ENCODE assay signal across 11 cellular contexts in the genomic region with DNA sequence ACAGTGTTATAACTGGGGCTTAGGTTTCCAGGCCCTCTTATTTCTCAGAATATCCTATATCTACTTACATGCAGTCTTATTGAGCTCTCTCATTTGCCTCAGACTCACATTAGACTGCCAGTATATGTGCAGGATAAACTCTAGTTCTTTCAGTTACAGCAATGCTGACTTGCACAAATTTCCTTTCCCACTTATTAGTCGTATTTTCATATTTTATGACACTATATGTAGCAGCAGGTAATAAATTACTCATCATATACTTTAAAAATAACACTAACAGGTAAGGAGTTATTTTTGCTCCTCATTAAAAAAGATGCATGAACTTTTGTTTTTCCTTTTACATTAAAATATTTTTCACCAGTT.
DNase-seq lines count a peak whose midpoint lies in the region; ATAC-seq, FAIRE-seq and TF ChIP-seq lines count a peak whose summit lies in the region.
"Had no signal": no experiment of that assay in that cellular context is flagged by ENCODE, and none has a peak within 500 bp of the region (broad histone marks: within the 10 kb centered on the region; RNA-seq: fewer than 3 reads in every experiment).

No MANE protein-coding gene starts in this region.

- dilution Hi-C loops in endothelial cell of umbilical vein (cut with MboI; ENCODE audit: extremely low pct_ligation_motif_present, low sequenced_read_pairs) = loop anchor here (25.0 kb wide), 1 partner anchor 213 kb away; no protein-coding TSS in a partner anchor

- 78 to 82% methylated on average over 1 of the region's 1 CpG for WGBS in heart right ventricle, 2 donors

- H3K79me2 ChIP-seq in endothelial cell of umbilical vein (ENCODE audit: control insufficient read depth, insufficient read depth, low read length) (peaks cover 45% of the 10 kb centered on the region), osteoblast (ENCODE audit: insufficient read depth, low read length) (peaks cover 65% of the 10 kb centered on the region)

- H3K27me3 ChIP-seq in heart right ventricle = no peaks in the 10 kb centered on the region
- no peaks in the 10 kb centered on the region for H3K27me3 ChIP-seq in endothelial cell of umbilical vein (ENCODE audit: control insufficient read depth in 2 of 2, insufficient read depth in 2 of 2, low read length in 2 of 2)
- no peaks in the 10 kb centered on the region for H3K27me3 ChIP-seq in osteoblast (ENCODE audit: insufficient read depth, low read length)

- H3K27ac ChIP-seq in heart right ventricle (peak overlapping the region in 7 of 10 donors; percentile 35 to 76 (median 65)), endothelial cell of umbilical vein (ENCODE audit: insufficient read depth, low read depth, low read length) (peak overlapping the region; percentile 55), osteoblast (ENCODE audit: low read depth, low read length) (peak overlapping the region; percentile 89)

- TF ChIP-seq POLR2A in endothelial cell of umbilical vein (IDR thresholded peaks at IDR 0.05; ENCODE audit: low read depth, low read length) = no peak

- H3K9ac ChIP-seq in endothelial cell of umbilical vein (replicated peaks; ENCODE audit: extremely low read depth, insufficient read depth, low read length) = peak overlapping the region; percentile 41

- CTCF ChIA-PET in endothelial cell of umbilical vein (lab: Charles Lee) = interaction anchor here (1.0 to 13.8 kb wide), 6 partner anchors 10 to 223 kb away, joined by 3 to 392 read pairs (median 6); no protein-coding TSS in a partner anchor

- H4K20me1 ChIP-seq in endothelial cell of umbilical vein (replicated peaks; ENCODE audit: control insufficient read depth, extremely low read depth, insufficient read depth, low read length) (no peaks in the 10 kb centered on the region), osteoblast (ENCODE audit: insufficient read depth, low read length) (no peaks in the 10 kb centered on the region)

- BruUV-seq in endothelial cell of umbilical vein (replicated peaks; lab: Mats Ljungman, UMichigan) = no TSS peak

- POLR2A ChIA-PET in endothelial cell of umbilical vein (lab: Charles Lee) = interaction anchor here (0.8 kb wide), 1 partner anchor 64 kb away, joined by 4 read pairs; no protein-coding TSS in a partner anchor

- DNase-seq in heart right ventricle (no peak), left cardiac atrium (no peak), endothelial cell of umbilical vein (ENCODE audit: low read depth, low spot score) (no peak), osteoblast (ENCODE audit: insufficient read length, low spot score, missing footprints) (no peak), GM19239 (ENCODE audit: insufficient read length, low spot score) (no peak), SHP77 treated with DMSO at 0.1 percent for 48 hours (lab: John Stamatoyannopoulos, UW) (no peak), NCI-H748 (lab: John Stamatoyannopoulos, UW; ENCODE audit: unreplicated experiment) (no peak)
- DNase-seq in natural killer cell treated with Interleukin-12 subunit alpha and Interleukin-12 subunit beta and Interleukin-15 and Interleukin-18, amount 100 ng/mL, for 72 hours (ENCODE audit: low spot score) = no peak
- DNase-seq: activated effector memory CD4-positive, alpha-beta T cell treated with Interleukin-2 at 50 U/mL for 16 hours; head of caudate nucleus; stimulated activated CD8-positive, alpha-beta memory T cell treated with anti-CD3 and anti-CD28 coated beads, Interleukin-4, amount 100 ng/mL, for 48 hours had no signal

- ATAC-seq in heart right ventricle (no peak), left cardiac atrium (no peak)
- no peak for ATAC-seq in natural killer cell treated with Interleukin-12 subunit alpha and Interleukin-12 subunit beta and Interleukin-15 and Interleukin-18, amount 100 ng/mL, for 72 hours

- H3K9me3 Mint-ChIP-seq in natural killer cell treated with Interleukin-12 subunit alpha and Interleukin-12 subunit beta and Interleukin-15 and Interleukin-18, amount 100 ng/mL, for 72 hours = no peaks in the 10 kb centered on the region

- H3K4me3 Mint-ChIP-seq in natural killer cell treated with Interleukin-12 subunit alpha and Interleukin-12 subunit beta and Interleukin-15 and Interleukin-18, amount 100 ng/mL, for 72 hours = no peak overlapping the region

- H3K4me3 ChIP-seq in heart right ventricle = no peak overlapping the region
- no peak overlapping the region for H3K4me3 ChIP-seq in endothelial cell of umbilical vein (replicated peaks in 1 of 3; ENCODE audit: insufficient read depth in 1 of 3, low read depth in 1 of 3, low read length in 3 of 3)
- H3K4me3 ChIP-seq in osteoblast (ENCODE audit: insufficient read depth, low read length) = no peak overlapping the region

- H3K9me1 ChIP-seq in endothelial cell of umbilical vein (replicated peaks; ENCODE audit: control insufficient read depth, extremely low read depth, insufficient read depth, low read length) = no peaks in the 10 kb centered on the region

- no peaks in the 10 kb centered on the region for H3K4me1 Mint-ChIP-seq in natural killer cell treated with Interleukin-12 subunit alpha and Interleukin-12 subunit beta and Interleukin-15 and Interleukin-18, amount 100 ng/mL, for 72 hours (ENCODE audit: low read depth in 2 of 2)

- peaks cover 5 to 77% (median 63%) of the 10 kb centered on the region in 9 donors for H3K4me1 ChIP-seq in heart right ventricle
- peaks cover 67% of the 10 kb centered on the region for H3K4me1 ChIP-seq in endothelial cell of umbilical vein (ENCODE audit: control insufficient read depth, extremely low read depth, insufficient read depth, low read length)
- H3K4me1 ChIP-seq in osteoblast (ENCODE audit: insufficient read depth, low read length) = peaks cover 71% of the 10 kb centered on the region

- no peaks in the 10 kb centered on the region for H3K9me3 ChIP-seq in heart right ventricle
- no peaks in the 10 kb centered on the region for H3K9me3 ChIP-seq in endothelial cell of umbilical vein (replicated peaks; ENCODE audit: control insufficient read depth, insufficient read depth, low read length)
- H3K9me3 ChIP-seq in osteoblast (ENCODE audit: low read depth, low read length) = no peaks in the 10 kb centered on the region

- peaks cover 14 to 22% of the 10 kb centered on the region in 2 donors for H3K27me3 Mint-ChIP-seq in natural killer cell treated with Interleukin-12 subunit alpha and Interleukin-12 subunit beta and Interleukin-15 and Interleukin-18, amount 100 ng/mL, for 72 hours

- H3K27ac Mint-ChIP-seq in natural killer cell treated with Interleukin-12 subunit alpha and Interleukin-12 subunit beta and Interleukin-15 and Interleukin-18, amount 100 ng/mL, for 72 hours = no peak overlapping the region

- FAIRE-seq in endothelial cell of umbilical vein (lab: Jason Lieb, UNC) (no peak), GM19239 (lab: Jason Lieb, UNC) (no peak)

- no peaks in the 10 kb centered on the region for H3K36me3 Mint-ChIP-seq in natural killer cell treated with Interleukin-12 subunit alpha and Interleukin-12 subunit beta and Interleukin-15 and Interleukin-18, amount 100 ng/mL, for 72 hours

- H3K36me3 ChIP-seq in heart right ventricle = no peaks in the 10 kb centered on the region
- no peaks in the 10 kb centered on the region for H3K36me3 ChIP-seq in endothelial cell of umbilical vein (ENCODE audit: control insufficient read depth in 2 of 2, extremely low read depth in 1 of 2, insufficient read depth in 2 of 2, low read length in 2 of 2)
- H3K36me3 ChIP-seq in osteoblast (ENCODE audit: insufficient read depth, low read length) = peaks cover 15% of the 10 kb centered on the region

- H3K4me2 ChIP-seq in endothelial cell of umbilical vein (ENCODE audit: insufficient read depth, low read length) (no peak overlapping the region), osteoblast (ENCODE audit: insufficient read depth, low read length) (peak overlapping the region; percentile 69)

- TF ChIP-seq CTCF in heart right ventricle (IDR thresholded peaks at IDR 0.05) (no peak), endothelial cell of umbilical vein (IDR thresholded peaks at IDR 0.05; ENCODE audit: extremely low read depth in 1 of 2, insufficient read depth in 1 of 2, low read depth in 1 of 2, low read length in 2 of 2) (no peak), osteoblast (IDR thresholded peaks at IDR 0.05; ENCODE audit: extremely low read depth, low read depth, low read length) (no peak)

- H2AFZ ChIP-seq in endothelial cell of umbilical vein (ENCODE audit: low read depth, low read length) = no peak overlapping the region
- no peak overlapping the region for H2AFZ ChIP-seq in osteoblast (ENCODE audit: low read length)

- intact Hi-C loops in heart right ventricle (cut with DNase I) (loop anchor here in 5 of 10 donors (5.0 to 10.0 kb wide), 4 partner anchors 63 to 193 kb away; a partner anchor contains a TSS), left cardiac atrium (cut with DNase I) (loop anchor here in 1 of 2 donors (5.0 to 10.0 kb wide), 2 partner anchors 58 to 216 kb away; no protein-coding TSS in a partner anchor), endothelial cell of umbilical vein (cut with micrococcal nuclease) (no loop called here)

TF ChIP-seq in endothelial cell of umbilical vein, 7 proteins besides CTCF, POLR2A, EP300 and RAD21:
- TF ChIP-seq MYC (IDR thresholded peaks at IDR 0.05; ENCODE audit: low read depth, low read length) = no peak
- TF ChIP-seq, protein P1, sequence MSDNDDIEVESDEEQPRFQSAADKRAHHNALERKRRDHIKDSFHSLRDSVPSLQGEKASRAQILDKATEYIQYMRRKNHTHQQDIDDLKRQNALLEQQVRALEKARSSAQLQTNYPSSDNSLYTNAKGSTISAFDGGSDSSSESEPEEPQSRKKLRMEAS (IDR thresholded peaks at IDR 0.05; ENCODE audit: insufficient read depth, insufficient read length) = no peak
- TF ChIP-seq EZH2 (IDR thresholded peaks at IDR 0.05; ENCODE audit: borderline replicate concordance, low read depth, low read length, severe bottlenecking) = no peak
- no peak for TF ChIP-seq GATA2 (IDR thresholded peaks at IDR 0.05; ENCODE audit: insufficient read depth, insufficient read length, low read depth, low read length)
- TF ChIP-seq FOS (IDR thresholded peaks at IDR 0.05; ENCODE audit: borderline replicate concordance, insufficient read depth, low read length) = no peak
- no peak for TF ChIP-seq POLR2AphosphoS5 (IDR thresholded peaks at IDR 0.05; ENCODE audit: insufficient read depth, low read depth, low read length)
- no peak for TF ChIP-seq JUN (IDR thresholded peaks at IDR 0.05; ENCODE audit: borderline replicate concordance, insufficient read depth, insufficient read length, low read depth)
TF ChIP-seq in endothelial cell of umbilical vein: peak in this region for 0.
